9 cellular contexts compared by ENCODE assay signal in genomic region chr15:25176991-25177954, GRCh38.
DNase-seq lines count a peak whose midpoint lies in the region; ATAC-seq, FAIRE-seq and TF ChIP-seq lines count a peak whose summit lies in the region.
"Had no signal": no experiment of that assay in that cellular context is flagged by ENCODE, and none has a peak within 500 bp of the region (broad histone marks: within the 10 kb centered on the region; RNA-seq: fewer than 3 reads in every experiment).

No MANE protein-coding gene starts in this region.

- H3K27me3 ChIP-seq in RWPE2 (ENCODE audit: insufficient read depth, poor library complexity, severe bottlenecking), result no peaks in the 10 kb centered on the region
- H3K27me3 ChIP-seq in spleen (replicated peaks in 1 of 7), result no peaks in the 10 kb centered on the region

- no peaks in the 10 kb centered on the region for H3K4me1 ChIP-seq in RWPE2 (ENCODE audit: insufficient read depth, poor library complexity, severe bottlenecking)
- H3K4me1 ChIP-seq in kidney (ENCODE audit: control insufficient read depth in 1 of 2, insufficient read depth in 1 of 2, low read depth in 1 of 2, low read length in 2 of 2), result no peaks in the 10 kb centered on the region
- no peaks in the 10 kb centered on the region for H3K4me1 ChIP-seq in spleen

- H3K9me3 ChIP-seq in RWPE2 (ENCODE audit: severe bottlenecking) (peaks cover 73% of the 10 kb centered on the region), kidney (ENCODE audit: control insufficient read depth in 1 of 2, low read length in 2 of 2) (peaks cover 0 to 36% of the 10 kb centered on the region in 2 donors), spleen (peaks cover 0 to 100% (median 89%) of the 10 kb centered on the region in 8 donors)

- H3K36me3 ChIP-seq in RWPE2 (ENCODE audit: low read depth) (no peaks in the 10 kb centered on the region), kidney (ENCODE audit: control insufficient read depth in 1 of 2, insufficient read depth in 2 of 2, low read length in 2 of 2) (no peaks in the 10 kb centered on the region), spleen (no peaks in the 10 kb centered on the region)

- TF ChIP-seq CTCF in RWPE2 (IDR thresholded peaks at IDR 0.05; ENCODE audit: poor library complexity, severe bottlenecking) (no peak), kidney (IDR thresholded peaks at IDR 0.05; ENCODE audit: borderline replicate concordance, extremely low read depth, insufficient read depth) (no peak), spleen (IDR thresholded peaks at IDR 0.05 in 8 of 11, conservative IDR thresholded peaks at IDR 0.05 in 3 of 11) (no peak)

- H3K9ac ChIP-seq in kidney (ENCODE audit: low read length in 2 of 2), result no peak overlapping the region

- FAIRE-seq in kidney (lab: Jason Lieb, UNC), result no peak

- DNase-seq in RWPE2 (ENCODE audit: low spot score) (peak; percentile 65), kidney (peak; percentile 43), spleen (peak; percentile 51), NCI-H774 (lab: John Stamatoyannopoulos, UW) (no peak), HEK293T (ENCODE audit: extremely low spot score) (no peak)
- peak; percentile 4 for DNase-seq in activated naive CD4-positive, alpha-beta T cell treated with anti-CD3 and anti-CD28 coated beads, Interleukin-2, amount 50 U/mL, for 16 hours

- no peak overlapping the region for H3K27ac ChIP-seq in RWPE2 (ENCODE audit: poor library complexity, severe bottlenecking)
- no peak overlapping the region for H3K27ac ChIP-seq in kidney (ENCODE audit: low read depth in 2 of 2, low read length in 2 of 2)
- no peak overlapping the region for H3K27ac ChIP-seq in spleen

- intact Hi-C loops in kidney (cut with DNase I) (no loop called here), spleen (cut with DNase I; ENCODE audit: low total_unique reads) (no loop called here)

- no peak for TF ChIP-seq POLR2A in spleen (IDR thresholded peaks at IDR 0.05)

- CTCF ChIA-PET in HEK293T (lab: Yijun Ruan, JAX), result no interaction called here

- 75 to 85% (median 81%) methylated on average over 16 to 21 of the region's 21 CpGs for WGBS in spleen, 5 donors

- ATAC-seq in RWPE2 (ENCODE audit: low read depth) (no peak), GM18858 (IDR thresholded peaks at IDR 0.05; ENCODE audit: unreplicated experiment) (no peak), GM21367 (IDR thresholded peaks at IDR 0.05; ENCODE audit: unreplicated experiment) (no peak)
- ATAC-seq: activated CD8-positive, alpha-beta T cell treated with anti-CD3 and anti-CD28 coated beads, Interleukin-2, amount 10 ng/mL, durations not matched to agents 7 days and 5 days had no signal

- POLR2A ChIA-PET in HEK293T (lab: Yijun Ruan, JAX), result no interaction called here

- H3K4me3 ChIP-seq in RWPE2 (ENCODE audit: severe bottlenecking) (no peak overlapping the region), kidney (ENCODE audit: low read length in 2 of 2) (no peak overlapping the region), spleen (no peak overlapping the region)

TF ChIP-seq in HEK293T, 16 proteins besides CTCF, POLR2A, EP300 and RAD21:
- TF ChIP-seq ZNF384 (IDR thresholded peaks at IDR 0.05) (no peak), ARNT (IDR thresholded peaks at IDR 0.05) (no peak), FOXM1 (IDR thresholded peaks at IDR 0.05; ENCODE audit: borderline replicate concordance) (no peak), TARDBP (IDR thresholded peaks at IDR 0.05) (no peak), PKNOX1 (IDR thresholded peaks at IDR 0.05) (no peak), LEF1 (IDR thresholded peaks at IDR 0.05; ENCODE audit: borderline replicate concordance) (no peak), L3MBTL2 (conservative IDR thresholded peaks at IDR 0.05) (no peak), SUZ12 (IDR thresholded peaks at IDR 0.05) (no peak), CTBP1 (IDR thresholded peaks at IDR 0.05; ENCODE audit: borderline replicate concordance) (no peak)

Comparison
In these comparisons a context has a peak if more than half of its experiments do, and no peak if none do; other contexts are left out.
1. DNase-seq: peak in RWPE2 (single experiment), activated naive CD4-positive, alpha-beta T cell treated with anti-CD3 and anti-CD28 coated beads, Interleukin-2, amount 50 U/mL, for 16 hours (single experiment), kidney (single experiment) and spleen (single experiment); none in NCI-H774 (single experiment) and HEK293T (single experiment).